ENCODE assay signal across 2 cellular contexts in genomic region chr16:31461921-31462804, GRCh38.
TF ChIP-seq lines count a peak whose summit lies in the region.

No MANE protein-coding gene starts in this region.

TF ChIP-seq in K562, 482 proteins besides CTCF, POLR2A, EP300 and RAD21:
- no peak for TF ChIP-seq HMBOX1 (IDR thresholded peaks at IDR 0.05)
- TF ChIP-seq POLR2G (IDR thresholded peaks at IDR 0.05; ENCODE audit: low read depth, low read length) = 0 out of 2 replicates have a peak, but pooled peaks have one; percentile 12
- 0 out of 2 replicates have a peak, but pooled peaks have one; percentile 24 for TF ChIP-seq RBFOX2 (IDR thresholded peaks at IDR 0.05; ENCODE audit: low read depth, low read length)

TF ChIP-seq in liver, 16 proteins besides CTCF, POLR2A, EP300 and RAD21:
- TF ChIP-seq TAF1 (conservative IDR thresholded peaks at IDR 0.05) = no peak
- peak; percentile 60 for TF ChIP-seq HNF4G (IDR thresholded peaks at IDR 0.05)
- no peak for TF ChIP-seq ATF3 (IDR thresholded peaks at IDR 0.05)
- peak; percentile 68 for TF ChIP-seq REST (IDR thresholded peaks at IDR 0.05)
- peak; percentile 87 for TF ChIP-seq MAX (IDR thresholded peaks at IDR 0.05)
- TF ChIP-seq FOXA1 (IDR thresholded peaks at IDR 0.05) = peak; percentile 18
- peak; percentile 96 for TF ChIP-seq SP1 (IDR thresholded peaks at IDR 0.05)
- TF ChIP-seq NR2F2 (IDR thresholded peaks at IDR 0.05) = peak; percentile 72
- TF ChIP-seq FOXA2 (IDR thresholded peaks at IDR 0.05) = peak; percentile 51
- peak in 1 of 2 donors; percentile 77 for TF ChIP-seq GABPA (IDR thresholded peaks at IDR 0.05 in 1 of 2, conservative IDR thresholded peaks at IDR 0.05 in 1 of 2)
- TF ChIP-seq EGR1 (IDR thresholded peaks at IDR 0.05; ENCODE audit: low read depth in 2 of 2) = peak in 1 of 2 donors; percentile 59
- TF ChIP-seq HNF4A (conservative IDR thresholded peaks at IDR 0.05) = peak; percentile 88 to 95
- peak; percentile 95 to 97 for TF ChIP-seq RXRA (IDR thresholded peaks at IDR 0.05)
- TF ChIP-seq ZBTB33 (IDR thresholded peaks at IDR 0.05) = peak; percentile 48
- peak in 1 of 2 donors; percentile 54 for TF ChIP-seq JUND (IDR thresholded peaks at IDR 0.05)
- TF ChIP-seq YY1 (IDR thresholded peaks at IDR 0.05) = peak; percentile 67
